Comparison of ENCODE assay signal across 23 cellular contexts in genomic region chr2:222076978-222077690, GRCh38.
A peak's percentile ranks its signal among the peaks of the same experiment; 100 is the strongest.
DNase-seq lines count a peak whose midpoint lies in the region; FAIRE-seq and TF ChIP-seq lines count a peak whose summit lies in the region.
"Had no signal": no experiment of that assay in that cellular context is flagged by ENCODE, and none has a peak within 500 bp of the region (broad histone marks: within the 10 kb centered on the region; RNA-seq: fewer than 3 reads in every experiment).

No MANE protein-coding gene starts in this region.

- H3K4me3 ChIP-seq in skeletal muscle cell (ENCODE audit: low read depth, low read length) = no peak overlapping the region
- H3K4me3 ChIP-seq: colonic mucosa, sigmoid colon, vagina had no signal

- no peak overlapping the region for H3K27ac Mint-ChIP-seq in osteocyte (ENCODE audit: unreplicated experiment)
- H3K27ac Mint-ChIP-seq: activated CD8-positive, alpha-beta memory T cell treated with anti-CD3 and anti-CD28 coated beads, Interleukin-2, amount 10 ng/mL, durations not matched to agents 7 days and 5 days; activated naive CD8-positive, alpha-beta T cell treated with anti-CD3 and anti-CD28 coated beads, Interleukin-2, amount 10 ng/mL, durations not matched to agents 7 days and 5 days; natural killer cell; stimulated activated memory B cell treated with anti-CD40 and anti-IgM and Interleukin-4, amounts not matched to agents 10 μg/mL and 1 μg/mL and 100 μg/mL, for 72 hours had no signal

- no peaks in the 10 kb centered on the region for H3K4me1 Mint-ChIP-seq in osteocyte (ENCODE audit: unreplicated experiment)
- H3K4me1 Mint-ChIP-seq: activated CD8-positive, alpha-beta memory T cell treated with anti-CD3 and anti-CD28 coated beads, Interleukin-2, amount 10 ng/mL, durations not matched to agents 7 days and 5 days; activated naive CD8-positive, alpha-beta T cell treated with anti-CD3 and anti-CD28 coated beads, Interleukin-2, amount 10 ng/mL, durations not matched to agents 7 days and 5 days; natural killer cell; stimulated activated memory B cell treated with anti-CD40 and anti-IgM and Interleukin-4, amounts not matched to agents 10 μg/mL and 1 μg/mL and 100 μg/mL, for 72 hours had no signal

- no peak overlapping the region for H3K4me3 Mint-ChIP-seq in osteocyte (ENCODE audit: unreplicated experiment)
- H3K4me3 Mint-ChIP-seq: activated CD8-positive, alpha-beta memory T cell treated with anti-CD3 and anti-CD28 coated beads, Interleukin-2, amount 10 ng/mL, durations not matched to agents 7 days and 5 days; activated naive CD8-positive, alpha-beta T cell treated with anti-CD3 and anti-CD28 coated beads, Interleukin-2, amount 10 ng/mL, durations not matched to agents 7 days and 5 days; natural killer cell; stimulated activated memory B cell treated with anti-CD40 and anti-IgM and Interleukin-4, amounts not matched to agents 10 μg/mL and 1 μg/mL and 100 μg/mL, for 72 hours had no signal

- H3K9me3 Mint-ChIP-seq in osteocyte (ENCODE audit: unreplicated experiment) = no peaks in the 10 kb centered on the region
- H3K9me3 Mint-ChIP-seq: activated naive CD8-positive, alpha-beta T cell treated with anti-CD3 and anti-CD28 coated beads, Interleukin-2, amount 10 ng/mL, durations not matched to agents 7 days and 5 days; stimulated activated memory B cell treated with anti-CD40 and anti-IgM and Interleukin-4, amounts not matched to agents 10 μg/mL and 1 μg/mL and 100 μg/mL, for 72 hours had no signal

- in situ Hi-C loops in SK-MEL-5 (cut with HindIII; ENCODE audit: low pct_unique_long_range_greater_than_20kb, low sequenced_read_pairs) = no loop called here

- H3K27me3 Mint-ChIP-seq in osteocyte (ENCODE audit: unreplicated experiment) = peaks cover 21% of the 10 kb centered on the region
- H3K27me3 Mint-ChIP-seq: activated CD8-positive, alpha-beta memory T cell treated with anti-CD3 and anti-CD28 coated beads, Interleukin-2, amount 10 ng/mL, durations not matched to agents 7 days and 5 days; activated naive CD8-positive, alpha-beta T cell treated with anti-CD3 and anti-CD28 coated beads, Interleukin-2, amount 10 ng/mL, durations not matched to agents 7 days and 5 days had no signal

- TF ChIP-seq CTCF in osteocyte (IDR thresholded peaks at IDR 0.05) = no peak

- no peak for FAIRE-seq in HTR-8/SVneo (lab: Jason Lieb, UNC)
- FAIRE-seq: endometrium had no signal

- no peaks in the 10 kb centered on the region for H3K36me3 Mint-ChIP-seq in osteocyte (ENCODE audit: unreplicated experiment)
- H3K36me3 Mint-ChIP-seq: activated CD8-positive, alpha-beta memory T cell treated with anti-CD3 and anti-CD28 coated beads, Interleukin-2, amount 10 ng/mL, durations not matched to agents 7 days and 5 days; activated naive CD8-positive, alpha-beta T cell treated with anti-CD3 and anti-CD28 coated beads, Interleukin-2, amount 10 ng/mL, durations not matched to agents 7 days and 5 days; natural killer cell; stimulated activated memory B cell treated with anti-CD40 and anti-IgM and Interleukin-4, amounts not matched to agents 10 μg/mL and 1 μg/mL and 100 μg/mL, for 72 hours had no signal

- DNase-seq in NCI-H2171 treated with DMSO at 0.1 percent for 48 hours (lab: John Stamatoyannopoulos, UW) (peak; percentile 66), NCI-H2171 (lab: John Stamatoyannopoulos, UW) (no peak), NCI-H2107 (lab: John Stamatoyannopoulos, UW) (peak; percentile 31), SK-MEL-5 (ENCODE audit: low read depth, low spot score) (peak; percentile 22), skeletal muscle cell (ENCODE audit: low read depth) (peak; percentile 5), osteocyte (ENCODE audit: extremely low spot score, unreplicated experiment) (no peak), HK-2 (ENCODE audit: unreplicated experiment) (no peak), HTR-8/SVneo (ENCODE audit: insufficient read length, low spot score) (no peak)
- DNase-seq: 8988T; activated CD4-positive, alpha-beta T cell treated with anti-CD3 and anti-CD28 coated beads for 1 hour; activated CD8-positive, alpha-beta memory T cell treated with anti-CD3 and anti-CD28 coated beads, Interleukin-2, amount 10 ng/mL, durations not matched to agents 7 days and 5 days; activated naive CD8-positive, alpha-beta T cell treated with anti-CD3 and anti-CD28 coated beads, Interleukin-2, amount 10 ng/mL, durations not matched to agents 7 days and 5 days; BE2C; colonic mucosa; glutamatergic neuron; left colon; natural killer cell; NCI-H2029 treated with DMSO at 0.1 percent for 48 hours; NCI-H748 treated with DMSO at 0.1 percent for 48 hours; sigmoid colon had no signal

Comparison
In these comparisons a context has a peak if more than half of its experiments do, and no peak if none do; other contexts are left out.
1. DNase-seq: peak in NCI-H2171 treated with DMSO at 0.1 percent for 48 hours (single experiment), NCI-H2107 (single experiment), SK-MEL-5 (single experiment) and skeletal muscle cell (single experiment); none in NCI-H2171 (single experiment), osteocyte (single experiment), HK-2 (single experiment) and HTR-8/SVneo (single experiment).